1 cellular context compared by ENCODE assay signal in the genomic region with DNA sequence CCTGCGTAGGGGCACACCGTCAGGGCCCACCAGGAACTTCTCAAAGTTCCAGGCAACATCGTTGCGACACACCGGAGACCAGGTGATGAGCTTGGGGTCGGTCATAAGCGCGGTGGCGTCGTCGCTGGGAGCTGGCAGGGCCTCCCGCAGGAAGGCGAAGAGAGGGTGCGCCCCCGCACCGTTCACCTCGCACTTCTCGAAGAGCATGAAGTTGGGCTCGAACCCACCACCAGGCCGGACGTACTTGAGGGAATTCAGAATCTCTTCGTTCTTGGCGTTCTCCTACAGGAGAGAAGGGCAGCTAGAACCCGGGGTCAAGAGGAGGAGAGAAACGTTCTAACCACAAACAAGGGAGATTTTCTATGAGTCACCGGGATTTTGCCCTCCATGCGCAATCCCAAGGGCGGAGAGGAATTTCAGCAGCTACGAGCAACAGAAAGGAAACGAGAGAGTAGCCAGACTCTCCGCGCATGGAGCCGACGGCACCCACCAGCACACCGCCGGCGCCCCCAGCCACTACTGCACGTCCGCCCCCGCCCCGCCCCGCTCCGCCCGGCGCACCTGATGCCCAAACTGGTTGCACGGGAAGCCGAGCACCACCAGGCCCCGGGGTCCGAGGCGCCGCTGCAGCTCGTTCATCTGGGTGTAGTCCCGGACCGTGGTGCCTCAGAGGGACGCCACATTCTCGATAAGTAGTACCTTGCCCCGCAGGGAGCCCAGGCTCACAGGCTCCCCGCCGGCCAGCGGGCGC.
TF ChIP-seq lines count a peak whose summit lies in the region.

No MANE protein-coding gene starts in this region.

TF ChIP-seq in GM12878, 131 proteins besides CTCF, POLR2A, EP300 and RAD21:
- TF ChIP-seq TCF3 (IDR thresholded peaks at IDR 0.05; ENCODE audit: borderline replicate concordance, insufficient read depth, low read depth, low read length) (0 out of 2 replicates have a peak, but pooled peaks have one; percentile 3), ATF7 (IDR thresholded peaks at IDR 0.05; ENCODE audit: low read depth) (0 out of 2 replicates have a peak, but pooled peaks have one; percentile 9), SREBF1 (IDR thresholded peaks at IDR 0.05; ENCODE audit: low read length) (no peak), JUND (IDR thresholded peaks at IDR 0.05; ENCODE audit: low read depth, low read length) (no peak), MXI1 (IDR thresholded peaks at IDR 0.05; ENCODE audit: low read depth, low read length) (peak; percentile 39; the same call in 1 of the 2 replicates), RUNX3 (IDR thresholded peaks at IDR 0.05; ENCODE audit: low read length) (peak; percentile 52; the same call in 1 of the 2 replicates), CHD2 (IDR thresholded peaks at IDR 0.05; ENCODE audit: borderline replicate concordance, low read depth, low read length) (no peak), NR2C1 (IDR thresholded peaks at IDR 0.05) (no peak), EGR1 (IDR thresholded peaks at IDR 0.05; ENCODE audit: borderline replicate concordance in 1 of 2, low read depth in 2 of 2, low read length in 2 of 2) (peak in 1 of 2 experiments; percentile 76; a peak in 1 of 3 replicates), BACH1 (IDR thresholded peaks at IDR 0.05; ENCODE audit: borderline replicate concordance) (0 out of 2 replicates have a peak, but pooled peaks have one; percentile 45), IKZF2 (IDR thresholded peaks at IDR 0.05) (peak in 1 of 2 experiments; percentile 29; a peak in 3 of 4 replicates)
- TF ChIP-seq, protein P1, sequence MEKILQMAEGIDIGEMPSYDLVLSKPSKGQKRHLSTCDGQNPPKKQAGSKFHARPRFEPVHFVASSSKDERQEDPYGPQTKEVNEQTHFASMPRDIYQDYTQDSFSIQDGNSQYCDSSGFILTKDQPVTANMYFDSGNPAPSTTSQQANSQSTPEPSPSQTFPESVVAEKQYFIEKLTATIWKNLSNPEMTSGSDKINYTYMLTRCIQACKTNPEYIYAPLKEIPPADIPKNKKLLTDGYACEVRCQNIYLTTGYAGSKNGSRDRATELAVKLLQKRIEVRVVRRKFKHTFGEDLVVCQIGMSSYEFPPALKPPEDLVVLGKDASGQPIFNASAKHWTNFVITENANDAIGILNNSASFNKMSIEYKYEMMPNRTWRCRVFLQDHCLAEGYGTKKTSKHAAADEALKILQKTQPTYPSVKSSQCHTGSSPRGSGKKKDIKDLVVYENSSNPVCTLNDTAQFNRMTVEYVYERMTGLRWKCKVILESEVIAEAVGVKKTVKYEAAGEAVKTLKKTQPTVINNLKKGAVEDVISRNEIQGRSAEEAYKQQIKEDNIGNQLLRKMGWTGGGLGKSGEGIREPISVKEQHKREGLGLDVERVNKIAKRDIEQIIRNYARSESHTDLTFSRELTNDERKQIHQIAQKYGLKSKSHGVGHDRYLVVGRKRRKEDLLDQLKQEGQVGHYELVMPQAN (conservative IDR thresholded peaks at IDR 0.05), result peak; percentile 65
